In genomic region chr7:148868378-148868674, GRCh38 we compare ENCODE assay signal across 22 cellular contexts. TPM values are rescaled to one million over a fixed set of nuclear protein-coding genes. Genes with fewer than 3 reads are reported as not detected.
DNase-seq lines count a peak whose midpoint lies in the region; ATAC-seq and TF ChIP-seq lines count a peak whose summit lies in the region.
"Had no signal": no experiment of that assay in that cellular context is flagged by ENCODE, and none has a peak within 500 bp of the region (broad histone marks: within the 10 kb centered on the region; RNA-seq: fewer than 3 reads in every experiment).

No MANE protein-coding gene starts in this region.

- no peak overlapping the region for H3K4me3 Mint-ChIP-seq in activated CD4-positive, alpha-beta T cell treated with anti-CD3 and anti-CD28 coated beads, Interleukin-2, amount 10 ng/mL, durations not matched to agents 7 days and 5 days
- H3K4me3 Mint-ChIP-seq in IgD-negative memory B cell = peak overlapping the region in 2 of 4 donors; percentile 33 to 66
- no peak overlapping the region for H3K4me3 Mint-ChIP-seq in WTC11
- H3K4me3 Mint-ChIP-seq in endothelial cell (ENCODE audit: unreplicated experiment) = no peak overlapping the region
- no peak overlapping the region for H3K4me3 Mint-ChIP-seq in MCF 10A (ENCODE audit: unreplicated experiment)

- H2AFZ ChIP-seq in PC-9 = no peak overlapping the region

- peak overlapping the region; percentile 16 for H3K27ac Mint-ChIP-seq in activated CD4-positive, alpha-beta T cell treated with anti-CD3 and anti-CD28 coated beads, Interleukin-2, amount 10 ng/mL, durations not matched to agents 7 days and 5 days
- H3K27ac Mint-ChIP-seq in IgD-negative memory B cell (peak overlapping the region in 2 of 3 donors; percentile 32 to 70), WTC11 (0 out of 2 replicates have a peak overlapping the region, but pooled peaks have one; percentile 17), endothelial cell (ENCODE audit: unreplicated experiment) (peak overlapping the region; percentile 70), MCF 10A (ENCODE audit: low read depth, unreplicated experiment) (no peak overlapping the region)

- peaks cover 18% of the 10 kb centered on the region for H3K9me3 Mint-ChIP-seq in activated CD4-positive, alpha-beta T cell treated with anti-CD3 and anti-CD28 coated beads, Interleukin-2, amount 10 ng/mL, durations not matched to agents 7 days and 5 days
- H3K9me3 Mint-ChIP-seq in IgD-negative memory B cell (peaks cover 0 to 12% (median 12%) of the 10 kb centered on the region in 3 donors), WTC11 (peaks cover 13% of the 10 kb centered on the region), endothelial cell (ENCODE audit: unreplicated experiment) (no peaks in the 10 kb centered on the region), MCF 10A (ENCODE audit: unreplicated experiment) (peaks cover 8% of the 10 kb centered on the region)

- H3K9me2 ChIP-seq in PC-9 (ENCODE audit: insufficient read depth) = no peaks in the 10 kb centered on the region

- H3K4me2 ChIP-seq in PC-9 = no peak overlapping the region

- H4K20me1 ChIP-seq in PC-9 (ENCODE audit: insufficient read depth) = no peaks in the 10 kb centered on the region; the same call in 1 of the 2 replicates

- H3K4me3 ChIP-seq in PC-9 (no peak overlapping the region), MG63 (no peak overlapping the region)
- H3K4me3 ChIP-seq: BLaER1 treated with 17β-estradiol and CSF1 and Interleukin-3, amounts not matched to agents 10 nM and 100 nM had no signal

- H3K9me3 ChIP-seq in PC-9 (ENCODE audit: insufficient read depth, low read depth) = peaks cover 4% of the 10 kb centered on the region
- no peaks in the 10 kb centered on the region for H3K9me3 ChIP-seq in MG63
- H3K9me3 ChIP-seq: Caco-2 had no signal

- H3K27me3 ChIP-seq in PC-9 (ENCODE audit: insufficient read depth, low read depth) = no peaks in the 10 kb centered on the region
- H3K27me3 ChIP-seq in MG63 = no peaks in the 10 kb centered on the region
- H3K27me3 ChIP-seq: BLaER1 treated with 17β-estradiol and CSF1 and Interleukin-3, amounts not matched to agents 10 nM and 100 nM had no signal

- no peak for DNase-seq in activated CD4-positive, alpha-beta T cell treated with anti-CD3 and anti-CD28 coated beads, Interleukin-2, amount 10 ng/mL, durations not matched to agents 7 days and 5 days
- no peak for DNase-seq in activated CD4-positive, alpha-beta T cell treated with anti-CD3 and anti-CD28 coated beads for 4 hours
- DNase-seq in WTC11 (ENCODE audit: low spot score) (no peak), endothelial cell (ENCODE audit: low spot score) (no peak), MCF 10A (ENCODE audit: unreplicated experiment) (no peak), PC-9 (no peak), MG63 (no peak)
- DNase-seq: 8988T; Caco-2; CD4-positive, alpha-beta memory T cell; DMS 273 treated with DMSO at 0.1 percent for 48 hours; DMS79 treated with DMSO at 0.1 percent for 48 hours; NCI-H1105 treated with DMSO at 0.1 percent for 48 hours; NCI-H1694; NCI-H2081; NCI-H2171; NCI-H524 treated with DMSO at 0.1 percent for 48 hours; NCI-H82; Right ventricle myocardium superior had no signal

- H3K4me1 ChIP-seq in PC-9 (replicated peaks; ENCODE audit: insufficient read depth) = peaks cover 12% of the 10 kb centered on the region

- H3K4me1 Mint-ChIP-seq in activated CD4-positive, alpha-beta T cell treated with anti-CD3 and anti-CD28 coated beads, Interleukin-2, amount 10 ng/mL, durations not matched to agents 7 days and 5 days = peaks cover 59% of the 10 kb centered on the region
- H3K4me1 Mint-ChIP-seq in IgD-negative memory B cell (peaks cover 17 to 28% (median 22%) of the 10 kb centered on the region in 3 donors), WTC11 (peaks cover 27% of the 10 kb centered on the region), endothelial cell (ENCODE audit: unreplicated experiment) (peaks cover 7% of the 10 kb centered on the region), MCF 10A (ENCODE audit: insufficient read depth, unreplicated experiment) (peaks cover 7% of the 10 kb centered on the region)

- H3K36me3 Mint-ChIP-seq in activated CD4-positive, alpha-beta T cell treated with anti-CD3 and anti-CD28 coated beads, Interleukin-2, amount 10 ng/mL, durations not matched to agents 7 days and 5 days (ENCODE audit: low read depth) = peaks cover 47% of the 10 kb centered on the region
- H3K36me3 Mint-ChIP-seq in IgD-negative memory B cell (peaks cover 4% of the 10 kb centered on the region), WTC11 (peaks cover 17% of the 10 kb centered on the region), endothelial cell (ENCODE audit: low read depth, unreplicated experiment) (peaks cover 11% of the 10 kb centered on the region), MCF 10A (ENCODE audit: insufficient read depth, unreplicated experiment) (no peaks in the 10 kb centered on the region)

- H3K27ac ChIP-seq in PC-9 = no peak overlapping the region

- TF ChIP-seq CTCF in WTC11 (IDR thresholded peaks at IDR 0.05) = no peak
- no peak for TF ChIP-seq CTCF in endothelial cell (IDR thresholded peaks at IDR 0.05; ENCODE audit: unreplicated experiment)
- no peak for TF ChIP-seq CTCF in MCF 10A (IDR thresholded peaks at IDR 0.05; ENCODE audit: unreplicated experiment)
- no peak for TF ChIP-seq CTCF in PC-9 (conservative IDR thresholded peaks at IDR 0.05)

- H3F3A ChIP-seq in PC-9 (ENCODE audit: insufficient read depth, low read depth) = 0 out of 2 replicates have a peak, but pooled peaks cover 8% of the 10 kb centered on the region

- POLR2A ChIA-PET in activated CD4-positive, alpha-beta T cell treated with anti-CD3 and anti-CD28 coated beads, Interleukin-2, amount 10 ng/mL, durations not matched to agents 7 days and 5 days (lab: Charles Lee) = no interaction called here
- POLR2A ChIA-PET in WTC11 (lab: Charles Lee) (no interaction called here), MCF 10A (lab: Yijun Ruan, JAX) (interaction anchor here (1.0 kb wide), 1 partner anchor 8 kb away, joined by 3 read pairs; no protein-coding TSS in a partner anchor), PC-9 (lab: Charles Lee; ENCODE audit: unreplicated experiment) (no interaction called here)

- H3K79me2 ChIP-seq in PC-9 (ENCODE audit: low read depth) = peaks cover 85% of the 10 kb centered on the region

- H3K36me3 ChIP-seq in PC-9 (ENCODE audit: low read depth) (no peaks in the 10 kb centered on the region), MG63 (no peaks in the 10 kb centered on the region)

- no peak for ATAC-seq in WTC11
- ATAC-seq: HCT116 had no signal

- CTCF ChIA-PET in activated CD4-positive, alpha-beta T cell treated with anti-CD3 and anti-CD28 coated beads, Interleukin-2, amount 10 ng/mL, durations not matched to agents 7 days and 5 days (lab: Charles Lee) = interaction anchor here (1.7 kb wide), 1 partner anchor 9 kb away, joined by 4 read pairs; no protein-coding TSS in a partner anchor
- CTCF ChIA-PET in WTC11 (lab: Charles Lee) (no interaction called here), MCF 10A (lab: Yijun Ruan, JAX) (interaction anchor here (0.7 to 1.9 kb wide), 2 partner anchors 12 to 73 kb away, joined by 3 to 9 read pairs; no protein-coding TSS in a partner anchor), PC-9 (lab: Charles Lee) (no interaction called here)

- BruUV-seq in MCF 10A (replicated peaks; lab: Mats Ljungman, UMichigan) = no TSS peak
- BruUV-seq in PC-9 (replicated peaks; lab: Mats Ljungman, UMichigan) = no TSS peak

- intact Hi-C loops in MCF 10A (cut with micrococcal nuclease) = no loop called here
- intact Hi-C loops in PC-9 (cut with micrococcal nuclease; ENCODE audit: unreplicated experiment) = no loop called here

- H3K27me3 Mint-ChIP-seq in activated CD4-positive, alpha-beta T cell treated with anti-CD3 and anti-CD28 coated beads, Interleukin-2, amount 10 ng/mL, durations not matched to agents 7 days and 5 days = no peaks in the 10 kb centered on the region
- H3K27me3 Mint-ChIP-seq in IgD-negative memory B cell = no peaks in the 10 kb centered on the region
- no peaks in the 10 kb centered on the region for H3K27me3 Mint-ChIP-seq in WTC11 (ENCODE audit: low read depth)
- H3K27me3 Mint-ChIP-seq in endothelial cell (ENCODE audit: unreplicated experiment) = peaks cover 2% of the 10 kb centered on the region
- H3K27me3 Mint-ChIP-seq in MCF 10A (ENCODE audit: insufficient read depth, unreplicated experiment) = no peaks in the 10 kb centered on the region
- H3K27me3 Mint-ChIP-seq: CD4-positive, alpha-beta memory T cell had no signal

TF ChIP-seq in WTC11, 78 proteins besides CTCF, POLR2A, EP300 and RAD21 (continues in another document):
- TF ChIP-seq FOXP4 (CRISPR knock-in tag; IDR thresholded peaks at IDR 0.05) (no peak), FOXK1 (CRISPR knock-in tag; IDR thresholded peaks at IDR 0.05) (no peak), RELA (CRISPR knock-in tag; IDR thresholded peaks at IDR 0.05; ENCODE audit: borderline replicate concordance) (no peak), ZMAT4 (CRISPR knock-in tag; IDR thresholded peaks at IDR 0.05) (no peak), NFATC4 (CRISPR knock-in tag; IDR thresholded peaks at IDR 0.05) (no peak), SMAD3 (CRISPR knock-in tag; IDR thresholded peaks at IDR 0.05; ENCODE audit: borderline replicate concordance) (no peak)

RNA-seq across cellular contexts. Expression of gene EZH2, which starts 15.8 kb away (rescaled TPM):
- 100 to 1,000 TPM; 120 to 128 TPM for total RNA-seq in activated CD4-positive, alpha-beta T cell treated with anti-CD3 and anti-CD28 coated beads, Interleukin-2, amount 10 ng/mL, durations not matched to agents 7 days and 5 days
- 2.6 TPM for polyA plus RNA-seq in IgD-negative memory B cell
- total RNA-seq in WTC11 (2021) (28.5 to 35.4 TPM (median 28.6 TPM) in 3 replicates), endothelial cell (ENCODE audit: unreplicated experiment) (37.5 TPM), MCF 10A (2022) (30.6 and 48.1 TPM in 2 replicates), PC-9 (2021) (32.6 and 48.6 TPM in 2 replicates)
- 13.8 and 19.4 TPM in 2 replicates for total RNA-seq in MG63 (2014; rRNA removed; shearing (Covaris generic); ENCODE audit: low replicate concordance)

Comparison
In these comparisons a context has a peak if more than half of its experiments do, and no peak if none do; other contexts are left out.
1. CTCF ChIA-PET loops: an anchor here in activated CD4-positive, alpha-beta T cell treated with anti-CD3 and anti-CD28 coated beads, Interleukin-2, amount 10 ng/mL, durations not matched to agents 7 days and 5 days (1.7 kb wide) and MCF 10A (0.7 to 1.9 kb wide); none called in WTC11 and PC-9.